ENCODE assay signal across 1 cellular context in the genomic region with DNA sequence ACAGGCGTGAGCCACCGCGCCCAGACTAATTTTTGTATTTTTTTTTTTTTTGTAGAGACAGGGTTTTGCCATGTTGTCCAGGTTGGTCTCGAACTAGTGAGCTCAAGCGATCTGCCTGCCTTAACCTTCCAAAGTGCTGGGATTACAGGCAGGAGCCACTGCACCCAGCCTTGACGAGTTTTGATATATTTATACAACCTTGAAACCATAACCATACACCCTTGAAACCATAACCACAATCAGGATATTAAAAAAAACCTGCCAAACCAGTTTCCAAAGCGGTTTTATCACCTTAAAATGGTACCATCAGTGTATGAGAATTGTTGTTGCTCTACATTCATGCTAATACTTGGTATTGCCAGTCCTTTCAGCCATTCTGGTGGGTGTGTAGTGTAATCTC.
TF ChIP-seq lines count a peak whose summit lies in the region.

No MANE protein-coding gene starts in this region.

TF ChIP-seq in HepG2, 621 proteins besides CTCF, POLR2A, EP300 and RAD21:
- TF ChIP-seq, protein P1, sequence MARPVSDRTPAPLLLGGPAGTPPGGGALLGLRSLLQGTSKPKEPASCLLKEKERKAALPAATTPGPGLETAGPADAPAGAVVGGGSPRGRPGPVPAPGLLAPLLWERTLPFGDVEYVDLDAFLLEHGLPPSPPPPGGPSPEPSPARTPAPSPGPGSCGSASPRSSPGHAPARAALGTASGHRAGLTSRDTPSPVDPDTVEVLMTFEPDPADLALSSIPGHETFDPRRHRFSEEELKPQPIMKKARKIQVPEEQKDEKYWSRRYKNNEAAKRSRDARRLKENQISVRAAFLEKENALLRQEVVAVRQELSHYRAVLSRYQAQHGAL (CRISPR knock-in tag; IDR thresholded peaks at IDR 0.05; ENCODE audit: not compliant biosample characterization), result no peak
- TF ChIP-seq, protein P2, sequence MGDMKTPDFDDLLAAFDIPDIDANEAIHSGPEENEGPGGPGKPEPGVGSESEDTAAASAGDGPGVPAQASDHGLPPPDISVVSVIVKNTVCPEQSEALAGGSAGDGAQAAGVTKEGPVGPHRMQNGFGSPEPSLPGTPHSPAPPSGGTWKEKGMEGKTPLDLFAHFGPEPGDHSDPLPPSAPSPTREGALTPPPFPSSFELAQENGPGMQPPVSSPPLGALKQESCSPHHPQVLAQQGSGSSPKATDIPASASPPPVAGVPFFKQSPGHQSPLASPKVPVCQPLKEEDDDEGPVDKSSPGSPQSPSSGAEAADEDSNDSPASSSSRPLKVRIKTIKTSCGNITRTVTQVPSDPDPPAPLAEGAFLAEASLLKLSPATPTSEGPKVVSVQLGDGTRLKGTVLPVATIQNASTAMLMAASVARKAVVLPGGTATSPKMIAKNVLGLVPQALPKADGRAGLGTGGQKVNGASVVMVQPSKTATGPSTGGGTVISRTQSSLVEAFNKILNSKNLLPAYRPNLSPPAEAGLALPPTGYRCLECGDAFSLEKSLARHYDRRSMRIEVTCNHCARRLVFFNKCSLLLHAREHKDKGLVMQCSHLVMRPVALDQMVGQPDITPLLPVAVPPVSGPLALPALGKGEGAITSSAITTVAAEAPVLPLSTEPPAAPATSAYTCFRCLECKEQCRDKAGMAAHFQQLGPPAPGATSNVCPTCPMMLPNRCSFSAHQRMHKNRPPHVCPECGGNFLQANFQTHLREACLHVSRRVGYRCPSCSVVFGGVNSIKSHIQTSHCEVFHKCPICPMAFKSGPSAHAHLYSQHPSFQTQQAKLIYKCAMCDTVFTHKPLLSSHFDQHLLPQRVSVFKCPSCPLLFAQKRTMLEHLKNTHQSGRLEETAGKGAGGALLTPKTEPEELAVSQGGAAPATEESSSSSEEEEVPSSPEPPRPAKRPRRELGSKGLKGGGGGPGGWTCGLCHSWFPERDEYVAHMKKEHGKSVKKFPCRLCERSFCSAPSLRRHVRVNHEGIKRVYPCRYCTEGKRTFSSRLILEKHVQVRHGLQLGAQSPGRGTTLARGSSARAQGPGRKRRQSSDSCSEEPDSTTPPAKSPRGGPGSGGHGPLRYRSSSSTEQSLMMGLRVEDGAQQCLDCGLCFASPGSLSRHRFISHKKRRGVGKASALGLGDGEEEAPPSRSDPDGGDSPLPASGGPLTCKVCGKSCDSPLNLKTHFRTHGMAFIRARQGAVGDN (CRISPR knock-in tag; IDR thresholded peaks at IDR 0.05), result no peak
- TF ChIP-seq ZNF253 (CRISPR knock-in tag; IDR thresholded peaks at IDR 0.05; ENCODE audit: borderline replicate concordance) (no peak), BCL6 (CRISPR knock-in tag; IDR thresholded peaks at IDR 0.05) (no peak), ZNF605 (CRISPR knock-in tag; IDR thresholded peaks at IDR 0.05) (no peak), CEBPB (IDR thresholded peaks at IDR 0.05; ENCODE audit: borderline replicate concordance, low read depth, low read length) (no peak), ZNF569 (CRISPR knock-in tag; IDR thresholded peaks at IDR 0.05; ENCODE audit: borderline replicate concordance) (no peak), ZNF256 (CRISPR knock-in tag; conservative IDR thresholded peaks at IDR 0.05) (no peak), ZBTB21 (CRISPR knock-in tag; IDR thresholded peaks at IDR 0.05) (no peak), MAF1 (CRISPR knock-in tag; IDR thresholded peaks at IDR 0.05; ENCODE audit: borderline replicate concordance) (no peak), NFATC3 (CRISPR knock-in tag; IDR thresholded peaks at IDR 0.05) (no peak), HNRNPH1 (optimal IDR thresholded peaks at IDR 0.05; ENCODE audit: low read depth, low read length) (no peak), ZNF205 (CRISPR knock-in tag; IDR thresholded peaks at IDR 0.05) (no peak), ZNF24 (IDR thresholded peaks at IDR 0.05) (no peak), ZBTB8A (CRISPR knock-in tag; IDR thresholded peaks at IDR 0.05; ENCODE audit: borderline replicate concordance, low read depth) (no peak)
- TF ChIP-seq, protein P3, sequence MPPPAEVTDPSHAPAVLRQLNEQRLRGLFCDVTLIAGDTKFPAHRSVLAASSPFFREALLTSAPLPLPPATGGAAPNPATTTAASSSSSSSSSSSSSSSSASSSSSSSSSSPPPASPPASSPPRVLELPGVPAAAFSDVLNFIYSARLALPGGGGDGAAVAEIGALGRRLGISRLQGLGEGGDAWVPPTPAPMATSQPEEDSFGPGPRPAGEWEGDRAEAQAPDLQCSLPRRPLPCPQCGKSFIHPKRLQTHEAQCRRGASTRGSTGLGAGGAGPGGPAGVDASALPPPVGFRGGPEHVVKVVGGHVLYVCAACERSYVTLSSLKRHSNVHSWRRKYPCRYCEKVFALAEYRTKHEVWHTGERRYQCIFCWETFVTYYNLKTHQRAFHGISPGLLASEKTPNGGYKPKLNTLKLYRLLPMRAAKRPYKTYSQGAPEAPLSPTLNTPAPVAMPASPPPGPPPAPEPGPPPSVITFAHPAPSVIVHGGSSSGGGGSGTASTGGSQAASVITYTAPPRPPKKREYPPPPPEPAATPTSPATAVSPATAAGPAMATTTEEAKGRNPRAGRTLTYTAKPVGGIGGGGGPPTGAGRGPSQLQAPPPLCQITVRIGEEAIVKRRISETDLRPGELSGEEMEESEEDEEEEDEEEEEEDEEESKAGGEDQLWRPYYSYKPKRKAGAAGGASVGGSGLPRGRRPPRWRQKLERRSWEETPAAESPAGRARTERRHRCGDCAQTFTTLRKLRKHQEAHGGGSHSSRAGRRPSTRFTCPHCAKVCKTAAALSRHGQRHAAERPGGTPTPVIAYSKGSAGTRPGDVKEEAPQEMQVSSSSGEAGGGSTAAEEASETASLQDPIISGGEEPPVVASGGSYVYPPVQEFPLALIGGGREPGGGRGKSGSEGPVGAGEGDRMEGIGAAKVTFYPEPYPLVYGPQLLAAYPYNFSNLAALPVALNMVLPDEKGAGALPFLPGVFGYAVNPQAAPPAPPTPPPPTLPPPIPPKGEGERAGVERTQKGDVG (CRISPR knock-in tag; IDR thresholded peaks at IDR 0.05; ENCODE audit: borderline replicate concordance), result no peak
